8 cellular contexts compared by ENCODE assay signal in genomic region chr11:13338437-13339069, GRCh38.
DNase-seq lines count a peak whose midpoint lies in the region; ATAC-seq lines count a peak whose summit lies in the region.

No MANE protein-coding gene starts in this region.

- no peak for ATAC-seq in GM21723 (IDR thresholded peaks at IDR 0.05; ENCODE audit: unreplicated experiment)

- peaks cover 60% of the 10 kb centered on the region for H3K4me1 Mint-ChIP-seq in activated T-helper 1 cell treated with anti-CD3 and anti-CD28 coated beads, Interleukin-12 subunit alpha, Interleukin-12 subunit beta, Interleukin-2, Interleukin-4 antibody, amounts not matched to agents 30 ng/mL and 10 ng/mL and 1 ng/mL, durations not matched to agents 14 hours and 24 hours and 36 hours (ENCODE audit: low read depth)

- H3K9me3 Mint-ChIP-seq in activated T-helper 1 cell treated with anti-CD3 and anti-CD28 coated beads, Interleukin-12 subunit alpha, Interleukin-12 subunit beta, Interleukin-2, Interleukin-4 antibody, amounts not matched to agents 30 ng/mL and 10 ng/mL and 1 ng/mL, durations not matched to agents 14 hours and 24 hours and 36 hours, result no peaks in the 10 kb centered on the region

- H3K27me3 Mint-ChIP-seq in activated T-helper 1 cell treated with anti-CD3 and anti-CD28 coated beads, Interleukin-12 subunit alpha, Interleukin-12 subunit beta, Interleukin-2, Interleukin-4 antibody, amounts not matched to agents 30 ng/mL and 10 ng/mL and 1 ng/mL, durations not matched to agents 14 hours and 24 hours and 36 hours (ENCODE audit: insufficient read depth), result no peaks in the 10 kb centered on the region

- peak overlapping the region; percentile 75 for H3K27ac Mint-ChIP-seq in activated T-helper 1 cell treated with anti-CD3 and anti-CD28 coated beads, Interleukin-12 subunit alpha, Interleukin-12 subunit beta, Interleukin-2, Interleukin-4 antibody, amounts not matched to agents 30 ng/mL and 10 ng/mL and 1 ng/mL, durations not matched to agents 14 hours and 24 hours and 36 hours

- peak; percentile 30 for DNase-seq in stimulated activated CD4-positive, alpha-beta T cell treated with anti-CD3 and anti-CD28 coated beads, Interleukin-1b, Interleukin-23, amount 100 ng/mL, for 48 hours
- no peak for DNase-seq in stimulated activated CD4-positive, alpha-beta T cell treated with anti-CD3 and anti-CD28 coated beads, Interleukin-12 subunit alpha, Interleukin-12 subunit beta, amount 100 ng/mL, for 4 hours
- DNase-seq in activated T-helper 1 cell treated with anti-CD3 and anti-CD28 coated beads, Interleukin-12 subunit alpha, Interleukin-12 subunit beta, Interleukin-2, Interleukin-4 antibody, amounts not matched to agents 30 ng/mL and 10 ng/mL and 1 ng/mL, durations not matched to agents 14 hours and 24 hours and 36 hours (ENCODE audit: low spot score), result peak; percentile 15
- DNase-seq in kidney glomerular epithelial cell (lab: John Stamatoyannopoulos, UW) (peak; percentile 84), anterior cingulate cortex (lab: John Stamatoyannopoulos, UW) (no peak), C1 segment of cervical spinal cord (lab: John Stamatoyannopoulos, UW) (no peak), SHP77 (lab: John Stamatoyannopoulos, UW) (no peak)

- H3K4me3 Mint-ChIP-seq in activated T-helper 1 cell treated with anti-CD3 and anti-CD28 coated beads, Interleukin-12 subunit alpha, Interleukin-12 subunit beta, Interleukin-2, Interleukin-4 antibody, amounts not matched to agents 30 ng/mL and 10 ng/mL and 1 ng/mL, durations not matched to agents 14 hours and 24 hours and 36 hours, result peak overlapping the region; percentile 74

- intact Hi-C loops in activated T-helper 1 cell treated with anti-CD3 and anti-CD28 coated beads, Interleukin-12 subunit alpha, Interleukin-12 subunit beta, Interleukin-2, Interleukin-4 antibody, amounts not matched to agents 30 ng/mL and 10 ng/mL and 1 ng/mL, durations not matched to agents 14 hours and 24 hours and 36 hours (cut with micrococcal nuclease), result loop anchor here (1.0 to 5.0 kb wide), 5 partner anchors 61 to 1779 kb away; partner anchors contain the start of genes BMAL1, BTBD10 and FAR1

- peaks cover 3% of the 10 kb centered on the region for H3K36me3 Mint-ChIP-seq in activated T-helper 1 cell treated with anti-CD3 and anti-CD28 coated beads, Interleukin-12 subunit alpha, Interleukin-12 subunit beta, Interleukin-2, Interleukin-4 antibody, amounts not matched to agents 30 ng/mL and 10 ng/mL and 1 ng/mL, durations not matched to agents 14 hours and 24 hours and 36 hours (ENCODE audit: low read depth)

Comparison
In these comparisons a context has a peak if more than half of its experiments do, and no peak if none do; other contexts are left out.
1. DNase-seq: peak in stimulated activated CD4-positive, alpha-beta T cell treated with anti-CD3 and anti-CD28 coated beads, Interleukin-1b, Interleukin-23, amount 100 ng/mL, for 48 hours (single experiment), activated T-helper 1 cell treated with anti-CD3 and anti-CD28 coated beads, Interleukin-12 subunit alpha, Interleukin-12 subunit beta, Interleukin-2, Interleukin-4 antibody, amounts not matched to agents 30 ng/mL and 10 ng/mL and 1 ng/mL, durations not matched to agents 14 hours and 24 hours and 36 hours (single experiment) and kidney glomerular epithelial cell (single experiment); none in stimulated activated CD4-positive, alpha-beta T cell treated with anti-CD3 and anti-CD28 coated beads, Interleukin-12 subunit alpha, Interleukin-12 subunit beta, amount 100 ng/mL, for 4 hours (single experiment), anterior cingulate cortex (0 of 58), C1 segment of cervical spinal cord (0 of 14) and SHP77 (0 of 2).